14 cellular contexts compared by ENCODE assay signal in genomic region chr3:64214697-64215018, GRCh38. TPM values are rescaled to one million over a fixed set of nuclear protein-coding genes. Genes with fewer than 3 reads are reported as not detected.
DNase-seq lines count a peak whose midpoint lies in the region; ATAC-seq and TF ChIP-seq lines count a peak whose summit lies in the region.
"Had no signal": no experiment of that assay in that cellular context is flagged by ENCODE, and none has a peak within 500 bp of the region (broad histone marks: within the 10 kb centered on the region; RNA-seq: fewer than 3 reads in every experiment).

No MANE protein-coding gene starts in this region.

- 49% methylated on average over 9 of the region's 9 CpGs for WGBS in suprapubic skin

- no peaks in the 10 kb centered on the region for H3K27me3 ChIP-seq in lower lobe of right lung (ENCODE audit: low read depth)
- H3K27me3 ChIP-seq in suprapubic skin: no peaks in the 10 kb centered on the region

- H3K4me1 Mint-ChIP-seq in HFFc6 (ENCODE audit: low read depth) (peaks cover 56% of the 10 kb centered on the region), chondrocyte (ENCODE audit: low read depth) (peaks cover 63% of the 10 kb centered on the region)
- H3K4me1 Mint-ChIP-seq: activated B cell treated with CpG ODN at 0.5 μM for 24 hours had no signal

- no peak for TF ChIP-seq POLR2A in suprapubic skin (IDR thresholded peaks at IDR 0.05)

- no peak for TF ChIP-seq EP300 in suprapubic skin (IDR thresholded peaks at IDR 0.05)

- peak; percentile 52 for DNase-seq in HFFc6
- DNase-seq in chondrocyte (ENCODE audit: low spot score): no peak
- no peak for DNase-seq in lower lobe of right lung
- peak; percentile 82 to 84 for DNase-seq in suprapubic skin (ENCODE audit: low spot score in 2 of 2)
- DNase-seq in NCI-H128 (lab: John Stamatoyannopoulos, UW; ENCODE audit: unreplicated experiment): no peak
- no peak for DNase-seq in superior temporal gyrus (ENCODE audit: extremely low spot score)
- no peak for DNase-seq in NCI-H2107 treated with DMSO at 0.1 percent for 48 hours (lab: John Stamatoyannopoulos, UW; ENCODE audit: unreplicated experiment)
- DNase-seq: activated B cell treated with CpG ODN at 0.5 μM for 24 hours; activated gamma-delta T cell; DMS153; effector CD4-positive, alpha-beta T cell; NCI-H1105 had no signal

- no peaks in the 10 kb centered on the region for H3K27me3 Mint-ChIP-seq in HFFc6 (ENCODE audit: insufficient read depth)
- H3K27me3 Mint-ChIP-seq in chondrocyte (ENCODE audit: low read depth): no peaks in the 10 kb centered on the region
- H3K27me3 Mint-ChIP-seq: activated B cell treated with CpG ODN at 0.5 μM for 24 hours had no signal

- no peaks in the 10 kb centered on the region for H3K9me3 ChIP-seq in lower lobe of right lung
- no peaks in the 10 kb centered on the region for H3K9me3 ChIP-seq in suprapubic skin

- intact Hi-C loops in lower lobe of right lung (cut with DNase I): no loop called here

- H3K9me3 Mint-ChIP-seq in HFFc6: no peaks in the 10 kb centered on the region
- H3K9me3 Mint-ChIP-seq in chondrocyte (ENCODE audit: low read depth): no peaks in the 10 kb centered on the region
- H3K9me3 Mint-ChIP-seq: activated B cell treated with CpG ODN at 0.5 μM for 24 hours had no signal

- H3K36me3 Mint-ChIP-seq in HFFc6 (ENCODE audit: low read depth) (peaks cover 7% of the 10 kb centered on the region), chondrocyte (ENCODE audit: low read depth) (peaks cover 1% of the 10 kb centered on the region)

- TF ChIP-seq CTCF in HFFc6 (IDR thresholded peaks at IDR 0.05) (no peak), chondrocyte (IDR thresholded peaks at IDR 0.05) (no peak), lower lobe of right lung (IDR thresholded peaks at IDR 0.05) (no peak), suprapubic skin (IDR thresholded peaks at IDR 0.05) (no peak)

- ATAC-seq in lower lobe of right lung (peak in 1 of 2 donors; percentile 62), GM18517 (IDR thresholded peaks at IDR 0.05; ENCODE audit: unreplicated experiment) (no peak)
- ATAC-seq: left colon had no signal

- H3K36me3 ChIP-seq in lower lobe of right lung (no peaks in the 10 kb centered on the region), suprapubic skin (no peaks in the 10 kb centered on the region)

- H3K4me3 Mint-ChIP-seq in HFFc6: peak overlapping the region; percentile 84
- H3K4me3 Mint-ChIP-seq in chondrocyte (ENCODE audit: unreplicated experiment): peak overlapping the region; percentile 63
- H3K4me3 Mint-ChIP-seq: activated B cell treated with CpG ODN at 0.5 μM for 24 hours had no signal

- peak overlapping the region; percentile 68 for H3K27ac ChIP-seq in lower lobe of right lung
- peak overlapping the region; percentile 89 for H3K27ac ChIP-seq in suprapubic skin

- H3K4me3 ChIP-seq in lower lobe of right lung: peak overlapping the region; percentile 24
- peak overlapping the region; percentile 37 for H3K4me3 ChIP-seq in suprapubic skin

- H3K4me1 ChIP-seq in lower lobe of right lung: peaks cover 78% of the 10 kb centered on the region
- H3K4me1 ChIP-seq in suprapubic skin: peaks cover 59% of the 10 kb centered on the region

- H3K27ac Mint-ChIP-seq in HFFc6 (peak overlapping the region; percentile 96), chondrocyte (ENCODE audit: unreplicated experiment) (peak overlapping the region; percentile 95)
- H3K27ac Mint-ChIP-seq: activated B cell treated with CpG ODN at 0.5 μM for 24 hours had no signal

RNA-seq across cellular contexts. Expression of gene PRICKLE2, which starts 10.6 kb away (rescaled TPM):
- total RNA-seq in HFFc6 (2021; fragmentation: NEBNext Ultra II Directional; extraction: Animal tissue kit (Norgen Biotek cat#: 25700)): 10 to 100 TPM; 14.0 to 21.7 (median 18.4) TPM
- total RNA-seq in chondrocyte: 48.2 to 103 TPM (median 60.5 TPM) in 3 replicates
- total RNA-seq in lower lobe of right lung: 43.5 TPM
- 10 to 100 TPM in 3 of 4 donors, 1 to 10 TPM in 1; 6.7 to 14.5 (median 11.9) TPM for total RNA-seq in suprapubic skin

Comparison
In these comparisons a context has a peak if more than half of its experiments do, and no peak if none do; other contexts are left out.
1. DNase-seq: peak in HFFc6 (single experiment) and suprapubic skin (2 of 2); none in chondrocyte (single experiment), lower lobe of right lung (single experiment), NCI-H128 (single experiment), superior temporal gyrus (single experiment) and NCI-H2107 treated with DMSO at 0.1 percent for 48 hours (single experiment).